ENCODE assay signal across 2 cellular contexts in genomic region chr19:18751571-18751970, GRCh38.
TF ChIP-seq lines count a peak whose summit lies in the region.

No MANE protein-coding gene starts in this region.

TF ChIP-seq in GM23338, 12 proteins besides CTCF, POLR2A, EP300 and RAD21 (continued from another document):
- TF ChIP-seq ZNF462 (CRISPR knock-in tag; IDR thresholded peaks at IDR 0.05) (no peak), EZH2 (IDR thresholded peaks at IDR 0.05; ENCODE audit: low read depth, unreplicated experiment) (no peak), ETS1 (IDR thresholded peaks at IDR 0.05) (no peak), NANOG (IDR thresholded peaks at IDR 0.05; ENCODE audit: borderline replicate concordance) (no peak), EZH2phosphoT487 (IDR thresholded peaks at IDR 0.05; ENCODE audit: unreplicated experiment) (no peak), ZNF331 (CRISPR knock-in tag; IDR thresholded peaks at IDR 0.05; ENCODE audit: low read depth) (no peak), STAT1 (IDR thresholded peaks at IDR 0.05; ENCODE audit: unreplicated experiment) (no peak), REST (IDR thresholded peaks at IDR 0.05; ENCODE audit: unreplicated experiment) (no peak), POLR2AphosphoS5 (IDR thresholded peaks at IDR 0.05; ENCODE audit: low read depth) (no peak)

TF ChIP-seq in WTC11, 78 proteins besides CTCF, POLR2A, EP300 and RAD21 (continued from another document):
- TF ChIP-seq CREB1 (CRISPR knock-in tag; IDR thresholded peaks at IDR 0.05) (no peak), FOXJ3 (CRISPR knock-in tag; IDR thresholded peaks at IDR 0.05; ENCODE audit: borderline replicate concordance) (no peak), ZBTB43 (CRISPR knock-in tag; IDR thresholded peaks at IDR 0.05) (no peak)
TF ChIP-seq in WTC11: peak in this region for 0.
